Comparison of ENCODE assay signal across 1 cellular context in genomic region chr5:157740211-157740610, GRCh38.
TF ChIP-seq lines count a peak whose summit lies in the region.

No MANE protein-coding gene starts in this region.

TF ChIP-seq in H1, 55 proteins besides CTCF, POLR2A, EP300 and RAD21 (continued from another document):
- 0 out of 4 replicates have a peak, but pooled peaks of 1 of the 2 experiments have one; percentile 29 for TF ChIP-seq SIN3A (conservative IDR thresholded peaks at IDR 0.05 in 1 of 2, IDR thresholded peaks at IDR 0.05 in 1 of 2; ENCODE audit: low read depth in 1 of 2, low read length in 2 of 2)
- TF ChIP-seq EGR1 (IDR thresholded peaks at IDR 0.05; ENCODE audit: borderline replicate concordance, low read depth, low read length) = no peak
- TF ChIP-seq EZH2 (IDR thresholded peaks at IDR 0.05; ENCODE audit: low read depth, low read length, severe bottlenecking) = no peak
- TF ChIP-seq MAFK (IDR thresholded peaks at IDR 0.05; ENCODE audit: low read depth, low read length) = no peak
- no peak for TF ChIP-seq TEAD4 (IDR thresholded peaks at IDR 0.05; ENCODE audit: low read depth, low read length)
- TF ChIP-seq POLR2AphosphoS5 (IDR thresholded peaks at IDR 0.05; ENCODE audit: low read depth, low read length) = peak; percentile 49; the same call in 1 of the 2 replicates
